In the genomic region with DNA sequence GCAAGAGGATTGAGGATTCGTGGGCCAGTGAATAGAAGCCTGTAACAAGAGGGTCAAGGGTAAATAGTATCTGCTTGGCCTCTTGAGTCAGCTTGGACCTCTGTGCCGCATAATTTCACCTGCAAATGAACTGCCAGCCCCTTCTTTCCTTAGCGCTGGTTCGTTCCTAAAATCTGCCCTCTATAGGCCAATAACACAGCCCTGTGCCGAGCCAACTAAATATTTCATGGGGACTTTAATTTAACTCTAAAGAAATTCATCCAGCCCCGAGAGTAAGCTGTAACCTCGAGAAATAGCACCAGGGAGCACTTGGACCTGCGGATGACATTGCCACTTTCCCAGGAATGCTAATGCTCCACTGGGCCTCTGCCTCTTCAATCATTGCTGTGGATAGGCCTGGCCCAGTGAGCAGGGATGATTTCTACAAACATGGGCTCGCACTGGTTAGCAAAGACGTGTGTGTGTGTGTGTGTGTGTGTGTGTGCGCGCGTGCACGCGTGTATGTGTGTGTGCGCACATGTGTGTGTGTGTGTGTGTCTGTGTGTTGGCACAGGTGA, we compare ENCODE assay signal across 13 cellular contexts.
"Had no signal": no experiment of that assay in that cellular context is flagged by ENCODE, and none has a peak within 500 bp of the region (broad histone marks: within the 10 kb centered on the region; RNA-seq: fewer than 3 reads in every experiment).

No MANE protein-coding gene starts in this region.

- FAIRE-seq: islet of Langerhans, pancreas, small intestine had no signal

- H3K4me3 ChIP-seq: esophagus squamous epithelium, pancreas, thyroid gland, uterus had no signal

- H3K27me3 ChIP-seq: esophagus squamous epithelium, pancreas, thyroid gland, uterus had no signal

- H3K4me1 ChIP-seq: pancreas, thyroid gland, uterus had no signal

- H3K9me3 ChIP-seq: esophagus squamous epithelium, pancreas, thyroid gland, uterus had no signal

- ATAC-seq: activated CD8-positive, alpha-beta memory T cell treated with anti-CD3 and anti-CD28 coated beads, Interleukin-2, amount 10 ng/mL, durations not matched to agents 7 days and 5 days had no signal

- H3K36me3 ChIP-seq: esophagus squamous epithelium, pancreas, thyroid gland, uterus had no signal

- H3K27ac ChIP-seq: esophagus squamous epithelium, pancreas, thyroid gland, uterus had no signal

- DNase-seq: activated CD4-positive, alpha-beta T cell treated with anti-CD3 and anti-CD28 coated beads for 1 hour; activated CD4-positive, alpha-beta T cell treated with anti-CD3 and anti-CD28 coated beads, Interleukin-2, amount 50 U/mL, for 48 hours; activated CD8-positive, alpha-beta memory T cell treated with anti-CD3 and anti-CD28 coated beads, Interleukin-2, amount 10 ng/mL, durations not matched to agents 7 days and 5 days; activated effector memory CD4-positive, alpha-beta T cell treated with Interleukin-2 at 50 U/mL for 16 hours; activated T-cell treated with anti-CD3 and anti-CD28 coated beads, Interleukin-2, amount 50 U/mL, for 24 hours; amniotic stem cell; esophagus squamous epithelium; foreskin melanocyte; pancreas; small intestine; thyroid gland; uterus had no signal
